In genomic region chr16:88238732-88239274, GRCh38 we compare ENCODE assay signal across 7 cellular contexts.
DNase-seq lines count a peak whose midpoint lies in the region; ATAC-seq and TF ChIP-seq lines count a peak whose summit lies in the region.
"Not testable (repeated sequence)": the region's sequence is repeated elsewhere in the genome, so short reads cannot be mapped to it uniquely, and the experiment has no call there.

No MANE protein-coding gene starts in this region.

- TF ChIP-seq CTCF in GM10248 (IDR thresholded peaks at IDR 0.05; ENCODE audit: control extremely low read depth, extremely low read depth, low read depth, missing control alignments); fibroblast of pulmonary artery (IDR thresholded peaks at IDR 0.05; ENCODE audit: low read length, missing control alignments): not testable (repeated sequence)

- peak overlapping the region; percentile 64 for H3K9ac ChIP-seq in adipocyte (ENCODE audit: low read length)

- DNase-seq in GM10248 (ENCODE audit: extremely low spot score) (peak; percentile 38), LoVo (ENCODE audit: low spot score) (peak; percentile 85), adipocyte (ENCODE audit: low read depth) (peak; percentile 96), fibroblast of pulmonary artery (ENCODE audit: low read depth) (peak; percentile 99), mesenteric fat pad (ENCODE audit: low spot score) (peak; percentile 96)
- DNase-seq in stimulated activated CD4-positive, alpha-beta T cell treated with anti-CD3 and anti-CD28 coated beads, Interleukin-15, amount 100 ng/mL, for 48 hours (ENCODE audit: low read depth in 2 of 2), result peak; percentile 25 to 40

- not testable (repeated sequence) for H3K9me3 ChIP-seq in adipocyte (ENCODE audit: control insufficient read depth, low read length)

- peaks cover 38% of the 10 kb centered on the region for H3K4me1 ChIP-seq in adipocyte (ENCODE audit: control insufficient read depth, insufficient read depth, low read length)

- H3K27me3 ChIP-seq in adipocyte (replicated peaks; ENCODE audit: control insufficient read depth, insufficient read depth, low read length), result not testable (repeated sequence)

- CTCF ChIA-PET in GM10248 (lab: Yijun Ruan, JAX), result not testable (repeated sequence)

- POLR2A ChIA-PET in GM10248 (lab: Yijun Ruan, JAX), result not testable (repeated sequence)

- peak; percentile 81 for ATAC-seq in SK-N-SH treated with all-trans-retinoic acid at 6 μM for 48 hours

- not testable (repeated sequence) for H3K36me3 ChIP-seq in adipocyte (ENCODE audit: control insufficient read depth, insufficient read depth, low read length, severe bottlenecking)

- H3K4me3 ChIP-seq in adipocyte (ENCODE audit: low read length); fibroblast of pulmonary artery (replicated peaks; ENCODE audit: low read depth, low read length): not testable (repeated sequence)

Comparison
In these comparisons a context has a peak if more than half of its experiments do, and no peak if none do; other contexts are left out.
1. DNase-seq: peak in every context shown above with its lines; median percentile 99 in fibroblast of pulmonary artery; 96 in adipocyte; 96 in mesenteric fat pad; 85 in LoVo; 38 in GM10248; 32 in stimulated activated CD4-positive, alpha-beta T cell treated with anti-CD3 and anti-CD28 coated beads, Interleukin-15, amount 100 ng/mL, for 48 hours.